ENCODE assay signal across 16 cellular contexts in genomic region chr7:33644489-33644888, GRCh38.
DNase-seq lines count a peak whose midpoint lies in the region; ATAC-seq and TF ChIP-seq lines count a peak whose summit lies in the region.
"Had no signal": no experiment of that assay in that cellular context is flagged by ENCODE, and none has a peak within 500 bp of the region (broad histone marks: within the 10 kb centered on the region; RNA-seq: fewer than 3 reads in every experiment).

No MANE protein-coding gene starts in this region.

- CTCF ChIA-PET in IMR-90 (lab: Yijun Ruan, JAX) (no interaction called here), A673 (lab: Charles Lee) (no interaction called here)

- no peak overlapping the region for H2BK120ac ChIP-seq in IMR-90 (ENCODE audit: low read depth, low read length)
- H2BK120ac ChIP-seq in mesendoderm (ENCODE audit: low read depth, low read length), result peak overlapping the region; percentile 73

- H2AFZ ChIP-seq in IMR-90 (replicated peaks; ENCODE audit: low read length, poor library complexity), result no peak overlapping the region
- H2AFZ ChIP-seq: GM23338 had no signal

- no peak overlapping the region for H4K91ac ChIP-seq in IMR-90 (ENCODE audit: insufficient read depth, low read depth, low read length)

- H2BK5ac ChIP-seq in IMR-90 (ENCODE audit: low read depth, low read length, poor library complexity, severe bottlenecking) (no peak overlapping the region), mesendoderm (ENCODE audit: low read length) (no peak overlapping the region)

- no peak overlapping the region for H2BK20ac ChIP-seq in IMR-90 (ENCODE audit: low read depth, low read length)

- no peak overlapping the region for H4K5ac ChIP-seq in IMR-90 (ENCODE audit: low read depth, low read length)
- no peak overlapping the region for H4K5ac ChIP-seq in mesendoderm (ENCODE audit: low read length)

- no peak overlapping the region for H3K9ac ChIP-seq in IMR-90 (ENCODE audit: low read depth, low read length)
- no peak overlapping the region for H3K9ac ChIP-seq in adipocyte (ENCODE audit: low read length)
- no peak overlapping the region for H3K9ac ChIP-seq in mesendoderm (ENCODE audit: low read length)
- H3K9ac ChIP-seq in skeletal muscle satellite cell (ENCODE audit: low read depth, low read length), result no peak overlapping the region

- H3K27ac ChIP-seq in IMR-90 (ENCODE audit: insufficient read depth, low read length), result no peak overlapping the region
- no peak overlapping the region for H3K27ac ChIP-seq in mesendoderm (ENCODE audit: low read depth, low read length)
- no peak overlapping the region for H3K27ac ChIP-seq in A673 (ENCODE audit: low read depth, low read length, poor library complexity, severe bottlenecking)
- H3K27ac ChIP-seq in foreskin keratinocyte, result no peak overlapping the region
- H3K27ac ChIP-seq: C4-2B had no signal

- no peaks in the 10 kb centered on the region for H4K20me1 ChIP-seq in IMR-90 (ENCODE audit: insufficient read depth, low read length)

- H3K56ac ChIP-seq in IMR-90 (ENCODE audit: extremely low read depth, insufficient read depth, low read length) (no peak overlapping the region), mesendoderm (ENCODE audit: low read length) (no peak overlapping the region)

- H3K4me3 ChIP-seq in IMR-90 (ENCODE audit: insufficient read depth, low read depth, low read length) (no peak overlapping the region), adipocyte (ENCODE audit: low read length) (no peak overlapping the region), mesendoderm (ENCODE audit: low read length) (no peak overlapping the region), skeletal muscle satellite cell (ENCODE audit: low read length) (peak overlapping the region; percentile 3), A673 (ENCODE audit: low read depth, low read length, poor library complexity, severe bottlenecking) (no peak overlapping the region)
- H3K4me3 ChIP-seq: GM23338 had no signal

- no peak overlapping the region for H4K8ac ChIP-seq in IMR-90 (ENCODE audit: low read depth in 2 of 2, low read length in 2 of 2)
- H4K8ac ChIP-seq in mesendoderm (ENCODE audit: low read depth, low read length), result no peak overlapping the region

- dilution Hi-C loops in IMR-90 (cut with HindIII; ENCODE audit: low sequenced_read_pairs, unreplicated experiment), result no loop called here

- H3K9me3 ChIP-seq in IMR-90 (ENCODE audit: control insufficient read depth, insufficient read depth, low read length), result no peaks in the 10 kb centered on the region
- no peaks in the 10 kb centered on the region for H3K9me3 ChIP-seq in adipocyte (ENCODE audit: control insufficient read depth, low read length)
- no peaks in the 10 kb centered on the region for H3K9me3 ChIP-seq in skeletal muscle satellite cell (replicated peaks; ENCODE audit: low read length)
- no peaks in the 10 kb centered on the region for H3K9me3 ChIP-seq in A673 (ENCODE audit: low read depth, low read length, poor library complexity, severe bottlenecking)
- H3K9me3 ChIP-seq: Caco-2 had no signal

- H3K4me1 ChIP-seq in IMR-90 (ENCODE audit: control insufficient read depth, insufficient read depth, low read length) (peaks cover 5% of the 10 kb centered on the region), adipocyte (ENCODE audit: control insufficient read depth, insufficient read depth, low read length) (peaks cover 37% of the 10 kb centered on the region), mesendoderm (ENCODE audit: control insufficient read depth, low read depth, low read length) (peaks cover 6% of the 10 kb centered on the region), skeletal muscle satellite cell (ENCODE audit: control insufficient read depth, insufficient read depth, low read length) (peaks cover 32% of the 10 kb centered on the region), A673 (ENCODE audit: insufficient read depth, low read length, poor library complexity, severe bottlenecking) (peaks cover 1% of the 10 kb centered on the region), foreskin keratinocyte (no peaks in the 10 kb centered on the region)
- H3K4me1 ChIP-seq: Caco-2 had no signal

- H3K79me2 ChIP-seq in mesendoderm (ENCODE audit: control insufficient read depth, insufficient read depth, low read length), result no peaks in the 10 kb centered on the region

- H3K4ac ChIP-seq in IMR-90 (ENCODE audit: low read depth, low read length) (no peak overlapping the region), mesendoderm (ENCODE audit: low read depth, low read length) (no peak overlapping the region)

- no peaks in the 10 kb centered on the region for H3K79me1 ChIP-seq in IMR-90 (ENCODE audit: low read depth in 1 of 2, low read length in 2 of 2)
- no peaks in the 10 kb centered on the region for H3K79me1 ChIP-seq in mesendoderm (ENCODE audit: low read length)

- ATAC-seq in IMR-90 (ENCODE audit: low read depth), result no peak
- ATAC-seq in GM21381 (IDR thresholded peaks at IDR 0.05; ENCODE audit: unreplicated experiment), result no peak
- no peak for ATAC-seq in HG03095 (IDR thresholded peaks at IDR 0.05; ENCODE audit: unreplicated experiment)
- ATAC-seq in foreskin keratinocyte, result no peak
- ATAC-seq: GM23338 had no signal

- no peaks in the 10 kb centered on the region for H3K36me3 ChIP-seq in IMR-90 (ENCODE audit: control insufficient read depth, insufficient read depth, low read length)
- no peaks in the 10 kb centered on the region for H3K36me3 ChIP-seq in adipocyte (ENCODE audit: control insufficient read depth, insufficient read depth, low read length, severe bottlenecking)
- H3K36me3 ChIP-seq in mesendoderm (ENCODE audit: control insufficient read depth, insufficient read depth, low read length), result no peaks in the 10 kb centered on the region
- no peaks in the 10 kb centered on the region for H3K36me3 ChIP-seq in skeletal muscle satellite cell (ENCODE audit: insufficient read depth, low read length)
- H3K36me3 ChIP-seq in A673 (ENCODE audit: insufficient read depth, low read length, poor library complexity, severe bottlenecking), result no peaks in the 10 kb centered on the region

- in situ Hi-C loops in IMR-90 (cut with MboI; ENCODE audit: low sequenced_read_pairs), result no loop called here

- BruUV-seq in IMR-90 (replicated peaks; lab: Mats Ljungman, UMichigan) (no TSS peak), A673 (replicated peaks; lab: Mats Ljungman, UMichigan) (no TSS peak)

- H3K9me1 ChIP-seq in IMR-90 (ENCODE audit: insufficient read depth, low read length), result 0 out of 2 replicates have a peak, but pooled peaks cover 4% of the 10 kb centered on the region

- no peak for TF ChIP-seq CTCF in IMR-90 (conservative IDR thresholded peaks at IDR 0.05; ENCODE audit: low read depth, low read length)
- TF ChIP-seq CTCF in A673 (conservative IDR thresholded peaks at IDR 0.05; ENCODE audit: low read depth, low read length), result no peak
- TF ChIP-seq CTCF in foreskin keratinocyte (conservative IDR thresholded peaks at IDR 0.05), result no peak

- H3K14ac ChIP-seq in IMR-90 (replicated peaks; ENCODE audit: low read depth, low read length), result no peak overlapping the region

- H2BK15ac ChIP-seq in IMR-90 (ENCODE audit: low read depth, low read length), result no peak overlapping the region
- no peak overlapping the region for H2BK15ac ChIP-seq in mesendoderm (replicated peaks; ENCODE audit: low read depth)

- H2AK5ac ChIP-seq in IMR-90 (ENCODE audit: low read depth, low read length), result no peak overlapping the region
- no peak overlapping the region for H2AK5ac ChIP-seq in mesendoderm (ENCODE audit: low read length)

- no peak for TF ChIP-seq POLR2A in IMR-90 (IDR thresholded peaks at IDR 0.05; ENCODE audit: low read depth, low read length)

- no peak overlapping the region for H3K4me2 ChIP-seq in IMR-90 (ENCODE audit: low read depth, low read length)
- H3K4me2 ChIP-seq in mesendoderm (ENCODE audit: low read length), result no peak overlapping the region
- peak overlapping the region; percentile 43 for H3K4me2 ChIP-seq in skeletal muscle satellite cell (ENCODE audit: low read length)
- H3K4me2 ChIP-seq: GM23338 had no signal

- no peak overlapping the region for H3K23ac ChIP-seq in IMR-90 (ENCODE audit: low read depth, low read length)
- H3K23ac ChIP-seq in mesendoderm (ENCODE audit: low read length), result no peak overlapping the region

- POLR2A ChIA-PET in IMR-90 (lab: Charles Lee; ENCODE audit: unreplicated experiment) (no interaction called here), A673 (lab: Charles Lee; ENCODE audit: low non-redundant PET) (no interaction called here)

- intact Hi-C loops in IMR-90 (cut with micrococcal nuclease) (no loop called here), A673 (cut with micrococcal nuclease; ENCODE audit: unreplicated experiment) (no loop called here)

- DNase-seq in IMR-90 (peak; percentile 40), adipocyte (ENCODE audit: low read depth) (peak; percentile 30), mesendoderm (no peak), A673 (ENCODE audit: low spot score) (no peak), foreskin keratinocyte (no peak)
- DNase-seq: AML-193; Caco-2; CD4-positive, alpha-beta T cell; GF-D8; HCEC 1CT; KBM-7 had no signal

- no peak overlapping the region; the same call in 1 of the 2 replicates for H3K18ac ChIP-seq in IMR-90 (ENCODE audit: low read depth, low read length)
- no peak overlapping the region for H3K18ac ChIP-seq in mesendoderm (ENCODE audit: low read length)

- H3K27me3 ChIP-seq in IMR-90 (ENCODE audit: control insufficient read depth, insufficient read depth, low read length), result no peaks in the 10 kb centered on the region
- H3K27me3 ChIP-seq in adipocyte (replicated peaks; ENCODE audit: control insufficient read depth, insufficient read depth, low read length), result no peaks in the 10 kb centered on the region
- no peaks in the 10 kb centered on the region for H3K27me3 ChIP-seq in mesendoderm (ENCODE audit: insufficient read depth, low read length, poor library complexity)
- H3K27me3 ChIP-seq in skeletal muscle satellite cell (ENCODE audit: control insufficient read depth, insufficient read depth, low read length), result no peaks in the 10 kb centered on the region
- H3K27me3 ChIP-seq in A673 (replicated peaks; ENCODE audit: insufficient read depth, low read depth, low read length, poor library complexity), result no peaks in the 10 kb centered on the region
- no peaks in the 10 kb centered on the region for H3K27me3 ChIP-seq in foreskin keratinocyte

- no peak overlapping the region for H2AK9ac ChIP-seq in IMR-90 (replicated peaks; ENCODE audit: low read depth, low read length, poor library complexity)

- TF ChIP-seq RAD21 in IMR-90 (IDR thresholded peaks at IDR 0.05; ENCODE audit: low read length), result no peak

TF ChIP-seq in IMR-90, 13 proteins besides CTCF, POLR2A, EP300 and RAD21:
- TF ChIP-seq BHLHE40 (IDR thresholded peaks at IDR 0.05; ENCODE audit: low read depth, low read length) (no peak), USF2 (IDR thresholded peaks at IDR 0.05; ENCODE audit: low read depth, low read length) (no peak)

Comparison
In these comparisons a context has a peak if more than half of its experiments do, and no peak if none do; other contexts are left out.
1. DNase-seq: peak in IMR-90 (single experiment) and adipocyte (single experiment); none in mesendoderm (single experiment), A673 (single experiment) and foreskin keratinocyte (0 of 2).